Comparison of ENCODE assay signal across 1 cellular context in the genomic region with DNA sequence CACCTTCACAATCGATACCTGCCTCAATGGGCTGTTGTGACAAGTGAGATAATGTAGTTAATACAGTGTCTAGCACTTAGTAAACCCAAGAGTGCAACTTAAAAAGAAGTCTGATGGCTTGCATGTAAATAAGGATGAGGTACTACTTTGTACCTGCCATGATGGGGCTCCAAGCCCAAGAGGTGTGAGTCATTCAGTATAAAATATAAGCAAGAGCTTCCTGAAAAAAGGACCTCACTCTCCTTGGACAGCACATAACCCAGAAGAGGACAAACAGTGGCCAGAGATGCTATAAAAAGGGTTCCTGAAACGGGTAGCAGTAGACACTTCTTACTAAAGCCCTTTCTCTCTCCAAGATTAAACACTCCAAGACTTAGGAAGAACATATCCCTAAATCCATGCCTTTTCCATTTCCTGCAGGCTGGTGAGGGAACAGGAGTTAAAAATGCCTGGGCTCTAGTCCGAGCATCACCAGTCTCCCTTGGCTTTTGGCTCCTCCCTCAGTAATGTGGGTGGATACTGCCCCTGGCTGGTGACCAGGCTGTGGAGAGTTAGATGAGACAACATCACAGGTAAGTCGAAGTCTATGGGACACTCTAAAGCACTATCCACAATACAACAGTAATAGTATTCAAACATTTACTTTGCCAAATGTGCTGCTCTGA.
TF ChIP-seq lines count a peak whose summit lies in the region.

No MANE protein-coding gene starts in this region.

TF ChIP-seq in HepG2, 621 proteins besides CTCF, POLR2A, EP300 and RAD21:
- TF ChIP-seq ZNF788 (CRISPR knock-in tag; IDR thresholded peaks at IDR 0.05; ENCODE audit: borderline replicate concordance) (0 out of 2 replicates have a peak, but pooled peaks have one; percentile 9), KAT2B (IDR thresholded peaks at IDR 0.05; ENCODE audit: borderline replicate concordance, low read depth, low read length) (no peak), RXRB (CRISPR knock-in tag; IDR thresholded peaks at IDR 0.05; ENCODE audit: borderline replicate concordance) (no peak)
